Comparison of ENCODE assay signal across 21 cellular contexts in the genomic region with DNA sequence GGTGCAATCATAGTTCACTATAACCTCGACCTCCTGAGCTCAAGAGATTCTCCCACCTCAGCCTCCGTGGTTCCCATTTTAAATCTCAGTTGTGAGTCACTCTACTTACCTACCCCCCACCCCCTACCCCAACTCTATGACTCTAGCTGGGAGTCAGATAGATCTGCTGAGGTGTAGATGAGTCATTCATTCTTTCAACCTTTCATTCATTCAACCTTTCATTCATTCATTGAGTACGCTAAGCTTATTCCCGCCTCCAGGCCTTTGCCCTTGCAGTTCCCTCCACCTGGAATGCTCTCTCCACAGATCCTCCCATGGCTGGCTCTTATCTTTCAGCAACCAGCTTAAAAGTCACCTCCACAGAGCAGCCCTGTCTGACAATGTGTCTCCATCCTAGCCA. TPM values are rescaled to one million over a fixed set of nuclear protein-coding genes. Genes with fewer than 3 reads are reported as not detected.
A peak's percentile ranks its signal among the peaks of the same experiment; 100 is the strongest.
DNase-seq lines count a peak whose midpoint lies in the region; ATAC-seq and TF ChIP-seq lines count a peak whose summit lies in the region.
"Had no signal": no experiment of that assay in that cellular context is flagged by ENCODE, and none has a peak within 500 bp of the region (broad histone marks: within the 10 kb centered on the region; RNA-seq: fewer than 3 reads in every experiment).

No MANE protein-coding gene starts in this region.

- H3K27me3 Mint-ChIP-seq in MCF 10A (ENCODE audit: insufficient read depth, unreplicated experiment) (peaks cover 21% of the 10 kb centered on the region), glutamatergic neuron (ENCODE audit: unreplicated experiment) (peaks cover 36% of the 10 kb centered on the region)
- peaks cover 95% of the 10 kb centered on the region for H3K27me3 Mint-ChIP-seq in stimulated activated naive CD8-positive, alpha-beta T cell treated with anti-CD3 and anti-CD28 coated beads, Interleukin-15, amount 100 ng/mL, for 72 hours

- no peaks in the 10 kb centered on the region for H3K9me2 ChIP-seq in PC-3 (replicated peaks; ENCODE audit: low read length)

- H3K27ac Mint-ChIP-seq in MCF 10A (ENCODE audit: low read depth, unreplicated experiment) (no peak overlapping the region), glutamatergic neuron (ENCODE audit: unreplicated experiment) (peak overlapping the region; percentile 24)
- H3K27ac Mint-ChIP-seq in stimulated activated naive CD8-positive, alpha-beta T cell treated with anti-CD3 and anti-CD28 coated beads, Interleukin-15, amount 100 ng/mL, for 72 hours: no peak overlapping the region

- H3K4me3 ChIP-seq in breast epithelium (no peak overlapping the region), PC-3 (ENCODE audit: low read length) (no peak overlapping the region)
- H3K4me3 ChIP-seq: colonic mucosa, left lung, thoracic aorta had no signal

- peaks cover 22% of the 10 kb centered on the region for H3K4me1 Mint-ChIP-seq in MCF 10A (ENCODE audit: insufficient read depth, unreplicated experiment)
- peaks cover 40% of the 10 kb centered on the region for H3K4me1 Mint-ChIP-seq in glutamatergic neuron (ENCODE audit: low read depth, unreplicated experiment)
- peaks cover 64% of the 10 kb centered on the region for H3K4me1 Mint-ChIP-seq in stimulated activated naive CD8-positive, alpha-beta T cell treated with anti-CD3 and anti-CD28 coated beads, Interleukin-15, amount 100 ng/mL, for 72 hours

- H2AFZ ChIP-seq in PC-3 (ENCODE audit: low read length): no peak overlapping the region

- BruUV-seq in MCF 10A (replicated peaks; lab: Mats Ljungman, UMichigan) (no TSS peak), PC-3 (replicated peaks; lab: Mats Ljungman, UMichigan) (no TSS peak)

- no peak overlapping the region for H3K9ac ChIP-seq in PC-3 (ENCODE audit: low read length)

- H3K9me3 Mint-ChIP-seq in MCF 10A (ENCODE audit: unreplicated experiment) (no peaks in the 10 kb centered on the region), glutamatergic neuron (ENCODE audit: unreplicated experiment) (peaks cover 30% of the 10 kb centered on the region)
- H3K9me3 Mint-ChIP-seq in stimulated activated naive CD8-positive, alpha-beta T cell treated with anti-CD3 and anti-CD28 coated beads, Interleukin-15, amount 100 ng/mL, for 72 hours: no peaks in the 10 kb centered on the region

- no peak for TF ChIP-seq POLR2A in breast epithelium (IDR thresholded peaks at IDR 0.05)

- TF ChIP-seq CTCF in MCF 10A (IDR thresholded peaks at IDR 0.05; ENCODE audit: unreplicated experiment) (no peak), breast epithelium (IDR thresholded peaks at IDR 0.05) (no peak), PC-3 (conservative IDR thresholded peaks at IDR 0.05; ENCODE audit: low read depth, low read length) (no peak), glutamatergic neuron (IDR thresholded peaks at IDR 0.05; ENCODE audit: partially characterized antibody, unreplicated experiment) (no peak)

- ATAC-seq in PC-3 (no peak), GM19397 (IDR thresholded peaks at IDR 0.05; ENCODE audit: unreplicated experiment) (no peak)
- ATAC-seq in stimulated activated naive CD8-positive, alpha-beta T cell treated with anti-CD3 and anti-CD28 coated beads, Interleukin-15, amount 100 ng/mL, for 72 hours: peak; percentile 24
- ATAC-seq: left lung had no signal

- DNase-seq in MCF 10A (ENCODE audit: unreplicated experiment): peak; percentile 24
- DNase-seq in breast epithelium (ENCODE audit: low spot score in 2 of 2): no peak
- peak; percentile 85 for DNase-seq in PC-3
- DNase-seq in glutamatergic neuron: no peak
- no peak for DNase-seq in stimulated activated naive CD8-positive, alpha-beta T cell treated with anti-CD3 and anti-CD28 coated beads, Interleukin-15, amount 100 ng/mL, for 72 hours
- DNase-seq in NCI-H1930 (lab: John Stamatoyannopoulos, UW): no peak
- DNase-seq in midbrain (lab: John Stamatoyannopoulos, UW): no peak
- DNase-seq: activated CD8-positive, alpha-beta memory T cell treated with anti-CD3 and anti-CD28 coated beads for 24 hours; colonic mucosa; foreskin melanocyte; Kasumi-1; left lung; NCI-H1105 treated with DMSO at 0.1 percent for 48 hours; PC-9; small intestine; stimulated activated CD4-positive, alpha-beta T cell treated with anti-CD3 and anti-CD28 coated beads, Interleukin-4, amount 100 ng/mL, for 4 hours; stimulated activated CD8-positive, alpha-beta memory T cell treated with anti-CD3 and anti-CD28 coated beads, Interleukin-4, amount 100 ng/mL, for 48 hours had no signal

- peaks cover 21 to 95% of the 10 kb centered on the region in 2 donors for H3K27me3 ChIP-seq in breast epithelium
- peaks cover 11% of the 10 kb centered on the region for H3K27me3 ChIP-seq in PC-3 (ENCODE audit: low read length)

- H3K36me3 ChIP-seq in breast epithelium: no peaks in the 10 kb centered on the region
- no peaks in the 10 kb centered on the region for H3K36me3 ChIP-seq in PC-3 (ENCODE audit: low read depth, low read length)
- H3K36me3 ChIP-seq: colonic mucosa, left lung, thoracic aorta had no signal

- H3K4me3 Mint-ChIP-seq in MCF 10A (ENCODE audit: unreplicated experiment) (no peak overlapping the region), glutamatergic neuron (ENCODE audit: unreplicated experiment) (peak overlapping the region; percentile 58)
- no peak overlapping the region for H3K4me3 Mint-ChIP-seq in stimulated activated naive CD8-positive, alpha-beta T cell treated with anti-CD3 and anti-CD28 coated beads, Interleukin-15, amount 100 ng/mL, for 72 hours

- H3K27ac ChIP-seq in breast epithelium: no peak overlapping the region
- H3K27ac ChIP-seq in PC-3 (ENCODE audit: low read length): no peak overlapping the region
- H3K27ac ChIP-seq: colonic mucosa, left lung, PC-9, SK-N-MC, thoracic aorta had no signal

- H4K20me1 ChIP-seq in PC-3 (ENCODE audit: low read length): 0 out of 2 replicates have a peak, but pooled peaks cover 4% of the 10 kb centered on the region

- H3K4me1 ChIP-seq in breast epithelium (peaks cover 10% of the 10 kb centered on the region in 2 donors), PC-3 (ENCODE audit: insufficient read depth, low read length) (peaks cover 17% of the 10 kb centered on the region)

- H3K9me3 ChIP-seq in breast epithelium: no peaks in the 10 kb centered on the region
- H3K9me3 ChIP-seq in PC-3 (ENCODE audit: low read length): no peaks in the 10 kb centered on the region
- H3K9me3 ChIP-seq: colonic mucosa, HAP-1, left lung, thoracic aorta had no signal

- H3K4me2 ChIP-seq in PC-3 (ENCODE audit: low read length): peak overlapping the region; percentile 94; the same call in 1 of the 2 replicates

- CTCF ChIA-PET in MCF 10A (lab: Yijun Ruan, JAX): interaction anchor here (0.6 to 1.5 kb wide), 5 partner anchors 10 to 1515 kb away, joined by 3 to 18 read pairs (median 5); no protein-coding TSS in a partner anchor
- CTCF ChIA-PET in PC-3 (lab: Charles Lee): interaction anchor here (0.7 kb wide), 2 partner anchors 40 to 502 kb away, joined by 3 read pairs; no protein-coding TSS in a partner anchor

- POLR2A ChIA-PET in MCF 10A (lab: Yijun Ruan, JAX) (interaction anchor here (0.6 to 1.5 kb wide), 5 partner anchors 12 to 241 kb away, joined by 3 to 7 read pairs (median 3); a partner anchor contains a TSS), PC-3 (lab: Charles Lee; ENCODE audit: unreplicated experiment) (no interaction called here)

- H3K36me3 Mint-ChIP-seq in MCF 10A (ENCODE audit: insufficient read depth, unreplicated experiment) (no peaks in the 10 kb centered on the region), glutamatergic neuron (ENCODE audit: unreplicated experiment) (peaks cover 12% of the 10 kb centered on the region)

- intact Hi-C loops in MCF 10A (cut with micrococcal nuclease): loop anchor here (5.0 kb wide), 1 partner anchor 35 kb away; a partner anchor contains a TSS
- intact Hi-C loops in breast epithelium (cut with DNase I; ENCODE audit: low total_unique reads): no loop called here
- intact Hi-C loops in PC-3 (cut with micrococcal nuclease): loop anchor here (5.0 kb wide), 1 partner anchor 35 kb away; a partner anchor contains a TSS

- peaks cover 13% of the 10 kb centered on the region for H3F3A ChIP-seq in PC-3 (ENCODE audit: low read length, unreplicated experiment)

- H3K79me2 ChIP-seq in PC-3 (ENCODE audit: low read length): peaks cover 4% of the 10 kb centered on the region

RNA-seq across cellular contexts. Expression of a gene that starts 1.1 kb away (rescaled TPM):
- total RNA-seq in MCF 10A (2022) (1.0 and 1.6 TPM in 2 replicates), breast epithelium (under 1 TPM in 1 of 3 donors, not detected in 2; 0.88 TPM), PC-3 (2014; rRNA removed) (7.7 and 11.2 TPM in 2 replicates), glutamatergic neuron (ENCODE audit: unreplicated experiment) (230 TPM)
- total RNA-seq: thoracic aorta had no signal

RNA-seq across cellular contexts. Expression of a gene that starts 2.8 kb away (rescaled TPM):
- total RNA-seq in MCF 10A (2022) (not detected in 2 replicates), breast epithelium (not detected), PC-3 (2014; rRNA removed) (0.81 and 3.7 TPM in 2 replicates), glutamatergic neuron (ENCODE audit: unreplicated experiment) (4.8 TPM)
- total RNA-seq: left lung, thoracic aorta had no signal

RNA-seq across cellular contexts. Expression of a gene that starts 30.8 kb away (rescaled TPM):
- total RNA-seq in MCF 10A (2022) (11.2 and 16.7 TPM in 2 replicates), breast epithelium (1 to 10 TPM; 5.2 to 8.8 (median 8.5) TPM), PC-3 (2014; rRNA removed) (118 and 120 TPM in 2 replicates), glutamatergic neuron (ENCODE audit: unreplicated experiment) (16.7 TPM)

RNA-seq across cellular contexts. Expression of a gene that starts 35.4 kb away (rescaled TPM):
- 6.9 and 14.5 TPM in 2 replicates for total RNA-seq in MCF 10A (2022)
- total RNA-seq in breast epithelium: not detected
- total RNA-seq in PC-3 (2014; rRNA removed): not detected in 2 replicates
- total RNA-seq in glutamatergic neuron (ENCODE audit: unreplicated experiment): 14.4 TPM
- total RNA-seq: thoracic aorta had no signal

RNA-seq across cellular contexts. Expression of a gene that starts 35.6 kb away (rescaled TPM):
- total RNA-seq in MCF 10A (2022): 224 and 295 TPM in 2 replicates
- 100 to 1,000 TPM; 150 to 199 (median 199) TPM for total RNA-seq in breast epithelium
- 729 and 746 TPM in 2 replicates for total RNA-seq in PC-3 (2014; rRNA removed)
- 671 TPM for total RNA-seq in glutamatergic neuron (ENCODE audit: unreplicated experiment)

Comparison
In these comparisons a context has a peak if more than half of its experiments do, and no peak if none do; other contexts are left out.
1. DNase-seq: peak in MCF 10A (single experiment) and PC-3 (single experiment); none in breast epithelium (0 of 2), glutamatergic neuron (single experiment), stimulated activated naive CD8-positive, alpha-beta T cell treated with anti-CD3 and anti-CD28 coated beads, Interleukin-15, amount 100 ng/mL, for 72 hours (0 of 2), NCI-H1930 (0 of 2) and midbrain (single experiment).
2. RNA of a gene that starts 1.1 kb away (total RNA-seq): 230 TPM in glutamatergic neuron (single experiment); 7.7 to 11.2 TPM in PC-3, 1.0 to 1.6 TPM in MCF 10A and 0.88 TPM in breast epithelium; every median in the first group is over 10 times any median in the second.